8 cellular contexts compared by ENCODE assay signal in genomic region chr7:44634187-44634838, GRCh38. TPM values are rescaled to one million over a fixed set of nuclear protein-coding genes. Genes with fewer than 3 reads are reported as not detected.
DNase-seq lines count a peak whose midpoint lies in the region; ATAC-seq and TF ChIP-seq lines count a peak whose summit lies in the region.

No MANE protein-coding gene starts in this region.

- H3K9me3 ChIP-seq in heart left ventricle (no peaks in the 10 kb centered on the region), adipocyte (ENCODE audit: control insufficient read depth, low read length) (no peaks in the 10 kb centered on the region), mucosa of descending colon (no peaks in the 10 kb centered on the region), vagina (no peaks in the 10 kb centered on the region)

- H3K4me3 ChIP-seq in heart left ventricle (no peak overlapping the region), adipocyte (ENCODE audit: low read length) (no peak overlapping the region), mucosa of descending colon (no peak overlapping the region), vagina (no peak overlapping the region)

- no peak for TF ChIP-seq CTCF in heart left ventricle (IDR thresholded peaks at IDR 0.05)
- no peak for TF ChIP-seq CTCF in mucosa of descending colon (IDR thresholded peaks at IDR 0.05)
- no peak for TF ChIP-seq CTCF in vagina (IDR thresholded peaks at IDR 0.05)

- peak overlapping the region; percentile 62 to 97 (median 85) for H3K27ac ChIP-seq in heart left ventricle
- H3K27ac ChIP-seq in vagina: peak overlapping the region; percentile 69

- H3K36me3 ChIP-seq in heart left ventricle: peaks cover 0 to 13% (median 8%) of the 10 kb centered on the region in 9 donors
- no peaks in the 10 kb centered on the region for H3K36me3 ChIP-seq in adipocyte (ENCODE audit: control insufficient read depth, insufficient read depth, low read length, severe bottlenecking)
- no peaks in the 10 kb centered on the region for H3K36me3 ChIP-seq in mucosa of descending colon (ENCODE audit: low read depth)
- H3K36me3 ChIP-seq in vagina: peaks cover 0 to 8% of the 10 kb centered on the region in 2 donors

- WGBS in heart left ventricle, 4 donors: 58 to 82% (median 68%) methylated on average over 5 of the region's 5 CpGs

- TF ChIP-seq POLR2A in heart left ventricle (IDR thresholded peaks at IDR 0.05) (no peak), vagina (IDR thresholded peaks at IDR 0.05) (no peak)

- H3K27me3 ChIP-seq in heart left ventricle (no peaks in the 10 kb centered on the region), adipocyte (replicated peaks; ENCODE audit: control insufficient read depth, insufficient read depth, low read length) (no peaks in the 10 kb centered on the region), vagina (no peaks in the 10 kb centered on the region)

- peak overlapping the region; percentile 65 for H3K9ac ChIP-seq in adipocyte (ENCODE audit: low read length)

- H3K4me1 ChIP-seq in heart left ventricle (peaks cover 0 to 100% (median 71%) of the 10 kb centered on the region in 12 donors), adipocyte (ENCODE audit: control insufficient read depth, insufficient read depth, low read length) (peaks cover 35% of the 10 kb centered on the region), mucosa of descending colon (ENCODE audit: low read depth) (peaks cover 76% of the 10 kb centered on the region), vagina (peaks cover 82% of the 10 kb centered on the region)

- ATAC-seq in heart left ventricle: no peak
- ATAC-seq in mucosa of descending colon: peak; percentile 47
- no peak for ATAC-seq in HG03571 (IDR thresholded peaks at IDR 0.05; ENCODE audit: unreplicated experiment)
- no peak for ATAC-seq in GM21576 (IDR thresholded peaks at IDR 0.05; ENCODE audit: unreplicated experiment)

- intact Hi-C loops in heart left ventricle (cut with DNase I) (loop anchor here in 2 of 10 donors (2.0 kb wide), 2 partner anchors 14 to 28 kb away; partner anchors contain the start of gene OGDH (in 1 of the 2)), cardiac septum (cut with DNase I) (loop anchor here (2.0 kb wide), 1 partner anchor 16 kb away; no protein-coding TSS in a partner anchor), mucosa of descending colon (cut with DNase I, micrococcal nuclease) (no loop called here), vagina (cut with DNase I) (no loop called here)

- no peak for DNase-seq in heart left ventricle
- no peak for DNase-seq in cardiac septum (ENCODE audit: low spot score)
- no peak for DNase-seq in adipocyte (ENCODE audit: low read depth)
- DNase-seq in mucosa of descending colon: peak in 2 of 3 donors; percentile 50 to 53
- DNase-seq in vagina (ENCODE audit: extremely low spot score in 2 of 2): no peak
- no peak for DNase-seq in activated effector memory CD4-positive, alpha-beta T cell treated with anti-CD3 and anti-CD28 coated beads, Interleukin-2, amount 50 U/mL, for 16 hours

RNA-seq across cellular contexts. Expression of gene OGDH, which starts 27.9 kb away (rescaled TPM):
- total RNA-seq in heart left ventricle (100 to 1,000 TPM; 394 to 789 (median 635) TPM), cardiac septum (406 TPM), mucosa of descending colon (100 to 1,000 TPM; 141 to 186 (median 159) TPM), vagina (80.0 TPM)
- polyA plus RNA-seq in heart left ventricle: 100 to 1,000 TPM; 247 to 519 TPM

RNA-seq across cellular contexts. Expression of gene TMED4, which starts 52.3 kb away (rescaled TPM):
- total RNA-seq in heart left ventricle: 100 to 1,000 TPM in 2 of 9 donors, 10 to 100 TPM in 7; 55.4 to 129 (median 68.9) TPM
- 10 to 100 TPM; 48.5 to 49.5 TPM for polyA plus RNA-seq in heart left ventricle
- total RNA-seq in cardiac septum: 73.8 TPM
- 10 to 100 TPM; 76.7 to 93.3 (median 84.9) TPM for total RNA-seq in mucosa of descending colon
- total RNA-seq in vagina: 102 TPM

Comparison
In these comparisons a context has a peak if more than half of its experiments do, and no peak if none do; other contexts are left out.
1. DNase-seq: peak in mucosa of descending colon (2 of 3); none in heart left ventricle (0 of 5), cardiac septum (single experiment), adipocyte (single experiment), vagina (0 of 2) and activated effector memory CD4-positive, alpha-beta T cell treated with anti-CD3 and anti-CD28 coated beads, Interleukin-2, amount 50 U/mL, for 16 hours (single experiment).